Comparison of ENCODE assay signal across 18 cellular contexts in the genomic region with DNA sequence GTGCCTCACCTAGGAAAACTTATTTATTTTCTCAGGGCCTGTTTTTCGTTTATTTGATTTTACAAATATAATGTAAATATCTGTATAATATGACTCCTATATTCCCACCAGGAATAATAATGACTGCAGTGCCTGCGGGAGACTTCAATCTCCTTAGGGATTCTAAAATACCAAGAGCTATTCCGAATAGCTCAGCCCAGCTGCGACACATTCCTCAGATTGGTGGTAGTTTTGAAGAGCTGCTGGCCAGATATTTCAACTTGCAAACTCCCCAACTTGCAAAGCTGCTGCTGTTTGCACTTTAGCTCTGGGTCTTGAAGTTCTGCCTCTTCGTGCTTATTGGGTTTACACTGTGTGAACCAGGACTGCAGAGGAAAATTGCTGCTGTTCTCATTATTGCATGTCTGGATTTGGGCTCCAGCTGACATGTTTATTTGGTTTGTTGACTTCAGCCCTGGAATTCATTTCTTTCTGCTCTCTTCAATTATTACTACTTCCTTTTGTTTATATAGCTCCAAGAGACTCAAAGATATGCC.
"Had no signal": no experiment of that assay in that cellular context is flagged by ENCODE, and none has a peak within 500 bp of the region (broad histone marks: within the 10 kb centered on the region; RNA-seq: fewer than 3 reads in every experiment).

No MANE protein-coding gene starts in this region.

- H3K9me3 ChIP-seq: ascending aorta, neutrophil, SJSA1, spleen, suprapubic skin, upper lobe of left lung had no signal

- H3K9me3 Mint-ChIP-seq: activated CD4-positive, alpha-beta memory T cell treated with anti-CD3 and anti-CD28 coated beads, Interleukin-2, amount 10 ng/mL, durations not matched to agents 7 days and 5 days had no signal

- H3K27ac ChIP-seq: ascending aorta, coronary artery, neutrophil, SJSA1, spleen, suprapubic skin, upper lobe of left lung had no signal

- DNase-seq: activated CD4-positive, alpha-beta memory T cell treated with anti-CD3 and anti-CD28 coated beads, Interleukin-2, amount 10 ng/mL, durations not matched to agents 7 days and 5 days; activated CD4-positive, alpha-beta T cell treated with anti-CD3 and anti-CD28 coated beads for 1 hour; activated gamma-delta T cell; activated naive CD8-positive, alpha-beta T cell treated with anti-CD3 and anti-CD28 coated beads for 36 hours; activated T-cell treated with anti-CD3 and anti-CD28 coated beads, Interleukin-2, amount 50 U/mL, for 48 hours; effector CD8-positive, alpha-beta T cell; immature natural killer cell; right cardiac atrium; spleen; stimulated activated CD4-positive, alpha-beta T cell treated with anti-CD3 and anti-CD28 coated beads, Interleukin-1b, Interleukin-23, amount 100 ng/mL, for 48 hours; stimulated activated naive CD4-positive, alpha-beta T cell; upper lobe of left lung had no signal

- H3K4me1 Mint-ChIP-seq: activated CD4-positive, alpha-beta memory T cell treated with anti-CD3 and anti-CD28 coated beads, Interleukin-2, amount 10 ng/mL, durations not matched to agents 7 days and 5 days; activated naive CD8-positive, alpha-beta T cell treated with anti-CD3 and anti-CD28 coated beads for 36 hours; immature natural killer cell had no signal

- H3K4me1 ChIP-seq: ascending aorta, SJSA1, spleen, suprapubic skin, upper lobe of left lung had no signal

- H3K27ac Mint-ChIP-seq: activated CD4-positive, alpha-beta memory T cell treated with anti-CD3 and anti-CD28 coated beads, Interleukin-2, amount 10 ng/mL, durations not matched to agents 7 days and 5 days; activated naive CD8-positive, alpha-beta T cell treated with anti-CD3 and anti-CD28 coated beads for 36 hours; immature natural killer cell had no signal

- H3K36me3 Mint-ChIP-seq: activated naive CD8-positive, alpha-beta T cell treated with anti-CD3 and anti-CD28 coated beads for 36 hours; immature natural killer cell had no signal

- H3K27me3 Mint-ChIP-seq: activated CD4-positive, alpha-beta memory T cell treated with anti-CD3 and anti-CD28 coated beads, Interleukin-2, amount 10 ng/mL, durations not matched to agents 7 days and 5 days; activated naive CD8-positive, alpha-beta T cell treated with anti-CD3 and anti-CD28 coated beads for 36 hours; progenitor cell of endocrine pancreas had no signal

- H3K4me3 Mint-ChIP-seq: activated CD4-positive, alpha-beta memory T cell treated with anti-CD3 and anti-CD28 coated beads, Interleukin-2, amount 10 ng/mL, durations not matched to agents 7 days and 5 days; activated naive CD8-positive, alpha-beta T cell treated with anti-CD3 and anti-CD28 coated beads for 36 hours; immature natural killer cell had no signal

- H3K36me3 ChIP-seq: ascending aorta, neutrophil, SJSA1, spleen, suprapubic skin, upper lobe of left lung had no signal

- H3K27me3 ChIP-seq: ascending aorta, neutrophil, SJSA1, spleen, suprapubic skin, upper lobe of left lung had no signal

- ATAC-seq: right cardiac atrium had no signal

- H3K4me3 ChIP-seq: ascending aorta, coronary artery, SJSA1, spleen, suprapubic skin, upper lobe of left lung had no signal
